8 cellular contexts compared by ENCODE assay signal in the genomic region with DNA sequence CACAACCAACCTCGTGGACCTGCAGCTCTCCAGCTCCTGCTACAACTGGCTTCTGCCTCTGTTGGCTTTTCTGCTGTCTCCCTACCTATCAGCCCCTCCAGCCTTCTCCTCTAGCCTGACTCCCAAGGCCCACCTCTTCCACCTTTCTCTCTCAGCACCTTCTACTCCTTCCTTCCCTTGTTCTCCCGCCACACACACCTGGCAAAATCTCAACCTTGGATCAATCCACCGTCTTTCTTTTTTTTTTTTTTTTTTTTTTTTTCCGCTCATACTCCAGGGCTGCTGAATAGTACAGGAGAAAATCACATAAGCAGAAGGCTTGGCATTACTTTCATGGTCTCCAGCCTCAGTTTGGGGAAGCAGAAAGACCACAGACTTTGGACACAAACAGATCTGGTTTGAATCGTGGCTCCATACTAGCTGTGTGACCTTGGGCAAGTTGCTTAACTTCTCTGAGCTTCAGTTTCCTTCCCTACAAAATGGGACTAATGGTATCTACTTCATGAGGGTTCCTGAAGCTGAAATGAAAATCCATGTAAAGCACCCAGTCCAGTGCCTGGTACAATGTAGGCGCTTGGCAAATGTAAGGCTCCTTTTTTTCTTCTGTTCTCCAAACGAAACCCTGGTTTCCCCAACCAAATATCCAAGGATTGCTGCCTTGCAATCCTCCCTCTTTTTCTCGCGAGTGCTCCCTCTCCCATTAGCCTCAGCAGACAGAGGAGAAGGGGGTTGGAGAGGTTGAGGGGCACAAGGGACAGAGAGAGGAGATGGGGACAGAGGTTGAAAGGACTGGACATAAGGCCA. TPM values are rescaled to one million over a fixed set of nuclear protein-coding genes. Genes with fewer than 3 reads are reported as not detected.
DNase-seq lines count a peak whose midpoint lies in the region; ATAC-seq and TF ChIP-seq lines count a peak whose summit lies in the region.

No MANE protein-coding gene starts in this region.

- ATAC-seq in left cardiac atrium (no peak), aorta (ENCODE audit: low FRiP score) (no peak), HG02981 (IDR thresholded peaks at IDR 0.05; ENCODE audit: unreplicated experiment) (no peak), HG02571 (IDR thresholded peaks at IDR 0.05; ENCODE audit: unreplicated experiment) (no peak)
- ATAC-seq in activated CD4-positive, CD25-positive, alpha-beta regulatory T cell treated with anti-CD3 and anti-CD28 coated beads, Interleukin-2, amount 50 U/mL, for 24 hours: no peak

- H3K4me3 ChIP-seq in coronary artery (peak overlapping the region; percentile 74), muscle layer of colon (ENCODE audit: low read depth in 1 of 2, low read length in 2 of 2) (peak overlapping the region; percentile 48 to 54), aorta (ENCODE audit: low read length in 2 of 2) (peak overlapping the region; percentile 61 to 95)

- peak overlapping the region; percentile 73 to 85 for H3K27ac ChIP-seq in coronary artery
- H3K27ac ChIP-seq in muscle layer of colon (ENCODE audit: low read depth, low read length): peak overlapping the region; percentile 63
- peak overlapping the region in 1 of 2 donors; percentile 40 for H3K27ac ChIP-seq in aorta (ENCODE audit: low read depth in 1 of 2, low read length in 2 of 2)

- TF ChIP-seq CTCF in coronary artery (IDR thresholded peaks at IDR 0.05): no peak

- intact Hi-C loops in cardiac septum (cut with DNase I): no loop called here
- intact Hi-C loops in left cardiac atrium (cut with DNase I): no loop called here
- intact Hi-C loops in aorta (cut with DNase I): loop anchor here in 1 of 2 donors (2.0 kb wide), 1 partner anchor 36 kb away; a partner anchor contains a TSS

- H3K9me3 ChIP-seq in muscle layer of colon (ENCODE audit: low read length) (peaks cover 4% of the 10 kb centered on the region), aorta (ENCODE audit: control insufficient read depth, low read length) (no peaks in the 10 kb centered on the region)

- WGBS in aorta, 2 donors: 9 to 30% methylated on average over 9 of the region's 9 CpGs

- DNase-seq in cardiac septum (ENCODE audit: low spot score) (peak; percentile 56), left cardiac atrium (no peak), coronary artery (ENCODE audit: low spot score) (no peak), aorta (no peak)

- H3K27me3 ChIP-seq in muscle layer of colon (ENCODE audit: control insufficient read depth in 1 of 2, insufficient read depth in 2 of 2, low read length in 2 of 2): peaks cover 3 to 5% of the 10 kb centered on the region in 2 donors
- no peaks in the 10 kb centered on the region for H3K27me3 ChIP-seq in aorta (ENCODE audit: control insufficient read depth in 1 of 2, insufficient read depth in 2 of 2, low read length in 1 of 2)

- no peak overlapping the region for H3K9ac ChIP-seq in muscle layer of colon (ENCODE audit: low read length)

- H3K36me3 ChIP-seq in muscle layer of colon (ENCODE audit: insufficient read depth, low read length) (no peaks in the 10 kb centered on the region), aorta (ENCODE audit: control insufficient read depth in 1 of 2, insufficient read depth in 2 of 2, low read length in 1 of 2) (no peaks in the 10 kb centered on the region)

- H3K4me1 ChIP-seq in muscle layer of colon (ENCODE audit: insufficient read depth, low read length) (peaks cover 7% of the 10 kb centered on the region), aorta (ENCODE audit: control insufficient read depth in 1 of 2, insufficient read depth in 2 of 2, low read length in 2 of 2) (peaks cover 0 to 2% of the 10 kb centered on the region in 2 donors)

RNA-seq across cellular contexts. Expression of a gene that starts 1.7 kb away (rescaled TPM):
- total RNA-seq in cardiac septum (8.0 TPM), left cardiac atrium (1 to 10 TPM; 4.6 to 5.3 TPM), aorta (10 to 100 TPM in 1 of 2 donors, 1 to 10 TPM in 1; 7.2 to 12.5 TPM)
- polyA plus RNA-seq in aorta: 1 to 10 TPM; 1.0 to 5.8 TPM

RNA-seq across cellular contexts. Expression of a gene that starts 35.7 kb away (rescaled TPM):
- total RNA-seq in cardiac septum (35.3 TPM), left cardiac atrium (10 to 100 TPM; 20.5 to 26.4 TPM), aorta (10 to 100 TPM; 29.8 to 35.1 TPM)
- polyA plus RNA-seq in aorta: 1 to 10 TPM; 1.1 to 5.3 TPM

RNA-seq across cellular contexts. Expression of a gene that starts 54.2 kb away (rescaled TPM):
- total RNA-seq in cardiac septum (37.6 TPM), left cardiac atrium (10 to 100 TPM; 34.6 to 41.3 TPM), aorta (10 to 100 TPM; 39.5 to 42.7 TPM)
- 100 to 1,000 TPM in 1 of 2 donors, 10 to 100 TPM in 1; 52.6 to 101 TPM for polyA plus RNA-seq in aorta
